8 cellular contexts compared by ENCODE assay signal in the genomic region with DNA sequence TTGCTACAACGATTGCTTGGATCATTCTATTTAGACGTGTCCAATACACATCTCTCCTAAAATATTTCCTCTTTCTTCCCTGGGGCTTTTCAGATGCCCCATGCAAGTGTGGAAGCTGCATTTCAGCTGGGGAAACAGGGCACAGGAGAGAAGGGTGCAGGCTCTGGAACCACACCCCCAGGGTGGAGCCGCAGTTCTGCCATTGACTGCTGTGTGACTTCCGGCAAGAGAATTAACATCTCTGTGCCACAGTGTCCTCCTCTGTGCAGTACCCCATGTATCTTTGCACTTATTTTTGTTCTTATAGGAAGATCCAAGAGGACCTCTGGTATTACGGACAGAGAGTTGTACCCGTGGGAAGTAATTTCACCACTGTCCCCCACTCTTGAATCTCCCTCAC.
"Had no signal": no experiment of that assay in that cellular context is flagged by ENCODE, and none has a peak within 500 bp of the region (broad histone marks: within the 10 kb centered on the region; RNA-seq: fewer than 3 reads in every experiment).

No MANE protein-coding gene starts in this region.

- ATAC-seq: GM12878 had no signal

- FAIRE-seq: G401.6, GM12878, GM12891, GM12892, GM18507, GM19239 had no signal

- H3K4me3 ChIP-seq: GM12878 had no signal

- DNase-seq: GDM1, GF-D8 had no signal
